ENCODE assay signal across 11 cellular contexts in the genomic region with DNA sequence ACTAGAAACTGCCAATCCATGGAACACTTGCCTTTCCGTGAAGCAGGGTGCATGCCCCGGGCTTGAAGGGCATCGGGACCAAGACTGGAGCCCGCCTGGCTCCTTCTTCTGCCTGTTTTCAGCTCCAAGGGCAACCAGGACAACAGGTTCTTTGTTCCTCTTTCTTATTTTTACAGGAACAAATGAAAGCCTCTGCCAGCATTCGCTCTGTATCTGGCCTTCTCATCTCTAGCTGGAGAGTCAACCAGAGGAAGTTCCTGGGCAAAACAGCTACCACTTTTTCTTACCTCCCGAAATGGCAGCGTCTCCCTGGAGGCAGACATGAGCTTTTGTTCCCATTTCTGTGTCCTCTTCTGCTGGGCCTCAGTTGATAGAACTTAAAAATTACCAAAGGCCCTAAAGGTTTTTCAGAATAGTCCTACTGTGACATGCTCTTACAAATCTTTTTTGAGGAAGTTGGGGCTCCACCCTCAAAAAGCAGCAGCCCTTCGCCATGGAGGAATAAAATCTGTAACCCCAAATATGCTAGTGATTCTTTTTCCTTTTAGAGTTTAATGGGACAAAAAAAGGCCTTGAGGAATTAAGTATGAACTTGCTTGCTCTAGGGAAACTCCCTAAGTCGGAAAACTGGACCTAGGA.
A peak's percentile ranks its signal among the peaks of the same experiment; 100 is the strongest.
DNase-seq lines count a peak whose midpoint lies in the region; ATAC-seq and TF ChIP-seq lines count a peak whose summit lies in the region.
"Had no signal": no experiment of that assay in that cellular context is flagged by ENCODE, and none has a peak within 500 bp of the region (broad histone marks: within the 10 kb centered on the region; RNA-seq: fewer than 3 reads in every experiment).

No MANE protein-coding gene starts in this region.

- intact Hi-C loops in thyroid gland (cut with DNase I): no loop called here

- no peak for TF ChIP-seq CTCF in thyroid gland (IDR thresholded peaks at IDR 0.05)

- peaks cover 55% of the 10 kb centered on the region for H3K36me3 ChIP-seq in mesodermal cell (ENCODE audit: control insufficient read depth, insufficient read depth, low read length)
- H3K36me3 ChIP-seq in thyroid gland: no peaks in the 10 kb centered on the region

- H3K27me3 ChIP-seq in thyroid gland: no peaks in the 10 kb centered on the region

- H3K4me3 ChIP-seq in mesodermal cell (ENCODE audit: extremely low read depth, insufficient read depth, low read length, poor library complexity, severe bottlenecking) (no peak overlapping the region), thyroid gland (replicated peaks in 1 of 3) (no peak overlapping the region)

- ATAC-seq in GM21526 (IDR thresholded peaks at IDR 0.05; ENCODE audit: low FRiP score, unreplicated experiment): no peak
- ATAC-seq in HG03565 (IDR thresholded peaks at IDR 0.05; ENCODE audit: unreplicated experiment): no peak

- H3K27ac ChIP-seq in caudate nucleus (ENCODE audit: low read depth, low read length): peak overlapping the region; percentile 94
- H3K27ac ChIP-seq in mesodermal cell (ENCODE audit: low read depth, low read length, severe bottlenecking): peak overlapping the region; percentile 71
- H3K27ac ChIP-seq in thyroid gland: peak overlapping the region; percentile 69 to 78 (median 70)

- no peak for TF ChIP-seq POLR2A in thyroid gland (IDR thresholded peaks at IDR 0.05)

- DNase-seq in NOMO-1 treated with DMSO at 0.1 percent for 48 hours (lab: John Stamatoyannopoulos, UW; ENCODE audit: unreplicated experiment) (peak; percentile 86), caudate nucleus (lab: John Stamatoyannopoulos, UW) (peak in 22 of 61 donors; percentile 9 to 69 (median 28)), thyroid gland (peak; percentile 50 to 55), NCI-H2081 (lab: John Stamatoyannopoulos, UW) (no peak)
- no peak for DNase-seq in activated CD8-positive, alpha-beta memory T cell treated with anti-CD3 and anti-CD28 coated beads, Interleukin-2, amount 50 U/mL, for 48 hours
- DNase-seq: left cardiac atrium, NCI-H345, retina had no signal

- H3K4me1 ChIP-seq in mesodermal cell (ENCODE audit: control insufficient read depth, insufficient read depth, low read length, poor library complexity, severe bottlenecking) (peaks cover 43% of the 10 kb centered on the region), thyroid gland (peaks cover 28 to 70% of the 10 kb centered on the region in 2 donors)

- WGBS in mesodermal cell (ENCODE audit: insufficient coverage in 2 of 2), 2 experiments: 90 to 95% methylated on average over 7 to 8 of the region's 9 CpGs
- 57 to 67% methylated on average over 9 of the region's 9 CpGs for WGBS in thyroid gland, 2 donors

- H3K9me3 ChIP-seq in mesodermal cell (ENCODE audit: control insufficient read depth, low read length) (no peaks in the 10 kb centered on the region), thyroid gland (no peaks in the 10 kb centered on the region)

Comparison
In these comparisons a context has a peak if more than half of its experiments do, and no peak if none do; other contexts are left out.
1. DNase-seq: peak in NOMO-1 treated with DMSO at 0.1 percent for 48 hours (single experiment) and thyroid gland (2 of 2); none in NCI-H2081 (0 of 2) and activated CD8-positive, alpha-beta memory T cell treated with anti-CD3 and anti-CD28 coated beads, Interleukin-2, amount 50 U/mL, for 48 hours (single experiment).
2. Peak in every context shown above with its lines, with median percentiles within 50 percentile points of each other: H3K27ac ChIP-seq.